ENCODE assay signal across 19 cellular contexts in the genomic region with DNA sequence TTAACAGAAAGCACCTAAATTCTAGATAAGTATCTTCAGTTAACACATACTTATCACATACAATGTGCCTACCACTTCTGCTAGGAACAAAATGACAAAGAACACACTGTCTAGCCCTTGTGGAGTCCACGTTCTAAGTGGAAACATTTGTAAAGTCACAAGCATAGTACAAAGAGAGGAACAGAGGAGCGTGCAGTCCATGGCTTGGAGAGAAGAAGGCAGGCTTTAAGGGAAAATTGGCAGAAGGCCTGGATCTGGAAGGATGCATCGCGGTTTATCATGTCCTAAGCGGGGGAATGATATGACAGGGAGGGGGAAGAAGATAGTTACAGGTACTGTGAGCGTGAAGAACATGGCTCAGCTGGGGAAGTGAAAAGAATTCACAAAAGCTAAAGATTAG.
"Had no signal": no experiment of that assay in that cellular context is flagged by ENCODE, and none has a peak within 500 bp of the region (broad histone marks: within the 10 kb centered on the region; RNA-seq: fewer than 3 reads in every experiment).

No MANE protein-coding gene starts in this region.

- H3K4me3 ChIP-seq: cardiac muscle cell, colonic mucosa, esophagus squamous epithelium, psoas muscle, sigmoid colon, skin epidermis, thoracic aorta, transverse colon had no signal

- ATAC-seq: foreskin keratinocyte; psoas muscle; stimulated activated naive B cell treated with anti-CD40 and anti-IgM and Interleukin-4, amounts not matched to agents 10 μg/mL and 1 μg/mL and 100 μg/mL, for 72 hours; stimulated activated naive CD8-positive, alpha-beta T cell treated with anti-CD3 and anti-CD28 coated beads, Interleukin-15, amount 100 ng/mL, for 72 hours had no signal

- H3K4me3 Mint-ChIP-seq: naive B cell; nephron progenitor cell; stimulated activated naive B cell treated with anti-CD40 and anti-IgM and Interleukin-4, amounts not matched to agents 10 μg/mL and 1 μg/mL and 100 μg/mL, for 72 hours; stimulated activated naive CD8-positive, alpha-beta T cell treated with anti-CD3 and anti-CD28 coated beads, Interleukin-15, amount 100 ng/mL, for 72 hours had no signal

- H3K4me1 Mint-ChIP-seq: naive B cell; nephron progenitor cell; stimulated activated naive B cell treated with anti-CD40 and anti-IgM and Interleukin-4, amounts not matched to agents 10 μg/mL and 1 μg/mL and 100 μg/mL, for 72 hours; stimulated activated naive CD8-positive, alpha-beta T cell treated with anti-CD3 and anti-CD28 coated beads, Interleukin-15, amount 100 ng/mL, for 72 hours had no signal

- DNase-seq: colonic mucosa; dermis blood vessel endothelial cell; esophagus squamous epithelium; foreskin keratinocyte; kidney; left cardiac atrium; naive B cell; nephron progenitor cell; psoas muscle; retina; sigmoid colon; stimulated activated CD4-positive, alpha-beta T cell treated with anti-CD3 and anti-CD28 coated beads, Interleukin-2, amount 100 ng/mL, for 24 hours; stimulated activated CD4-positive, alpha-beta T cell treated with anti-CD3 and anti-CD28 coated beads, Interleukin-4, amount 100 ng/mL, for 4 hours; stimulated activated naive B cell treated with anti-CD40 and anti-IgM and Interleukin-4, amounts not matched to agents 10 μg/mL and 1 μg/mL and 100 μg/mL, for 72 hours; stimulated activated naive CD8-positive, alpha-beta T cell treated with anti-CD3 and anti-CD28 coated beads, Interleukin-15, amount 100 ng/mL, for 72 hours; transverse colon had no signal

- H3K27ac Mint-ChIP-seq: naive B cell; nephron progenitor cell; stimulated activated naive B cell treated with anti-CD40 and anti-IgM and Interleukin-4, amounts not matched to agents 10 μg/mL and 1 μg/mL and 100 μg/mL, for 72 hours; stimulated activated naive CD8-positive, alpha-beta T cell treated with anti-CD3 and anti-CD28 coated beads, Interleukin-15, amount 100 ng/mL, for 72 hours had no signal

- H3K27me3 Mint-ChIP-seq: naive B cell; stimulated activated naive B cell treated with anti-CD40 and anti-IgM and Interleukin-4, amounts not matched to agents 10 μg/mL and 1 μg/mL and 100 μg/mL, for 72 hours; stimulated activated naive CD8-positive, alpha-beta T cell treated with anti-CD3 and anti-CD28 coated beads, Interleukin-15, amount 100 ng/mL, for 72 hours had no signal
